ENCODE assay signal across 7 cellular contexts in the genomic region with DNA sequence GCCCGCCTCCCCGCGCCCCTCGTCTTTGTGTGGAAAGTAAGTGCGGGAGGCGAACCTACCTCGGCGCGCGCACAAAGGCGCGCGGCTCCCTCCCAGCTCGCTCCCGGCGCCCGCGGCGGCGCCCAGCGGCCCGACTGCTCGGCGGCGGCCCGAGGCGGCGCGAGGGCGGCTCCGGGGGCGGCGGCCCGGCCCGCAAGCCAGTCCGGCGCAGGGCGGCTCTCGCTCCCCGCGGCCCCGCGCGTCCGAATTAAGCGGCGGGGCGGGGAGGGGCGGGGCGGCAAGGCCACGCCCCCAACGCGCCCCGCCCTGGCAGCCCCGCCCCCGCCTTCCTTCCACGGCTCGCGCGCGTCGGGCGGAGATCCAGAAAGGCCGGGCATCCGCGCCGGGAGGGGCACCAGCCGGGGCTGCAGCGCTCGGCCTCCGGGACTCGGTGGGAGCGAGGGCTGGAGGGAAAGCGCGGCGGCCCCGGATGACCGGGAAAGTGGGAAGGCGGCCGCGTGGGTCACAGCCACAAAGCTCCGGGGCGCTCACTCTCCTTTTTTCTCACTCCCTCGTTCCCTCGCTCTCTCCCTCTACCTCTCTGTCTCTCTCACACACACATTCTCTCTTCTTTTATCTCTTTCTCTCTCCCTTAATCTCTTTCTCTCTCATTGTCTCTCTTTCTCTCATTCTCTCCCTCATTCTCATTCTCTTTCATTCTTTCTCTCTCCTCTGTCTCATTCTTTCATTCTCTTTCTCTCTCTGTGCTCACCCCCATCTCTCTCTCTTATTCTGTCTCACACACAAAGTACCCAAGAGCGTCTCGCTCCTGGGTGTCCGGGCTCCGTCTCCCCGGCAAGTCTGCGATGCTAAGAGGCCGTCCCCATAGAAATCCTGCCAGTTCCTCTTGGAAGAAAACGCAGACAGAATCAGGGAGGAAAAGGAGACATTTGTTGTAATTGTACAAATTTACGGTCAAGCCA.
DNase-seq lines count a peak whose midpoint lies in the region; ATAC-seq and TF ChIP-seq lines count a peak whose summit lies in the region.

No MANE protein-coding gene starts in this region.

- peak overlapping the region; percentile 66 for H3K4me3 ChIP-seq in choroid plexus epithelial cell (ENCODE audit: low read depth, low read length)

- TF ChIP-seq CTCF in GM13976 (IDR thresholded peaks at IDR 0.05; ENCODE audit: borderline replicate concordance, control extremely low read depth, extremely low read depth, insufficient read depth, missing control alignments): no peak
- TF ChIP-seq CTCF in choroid plexus epithelial cell (conservative IDR thresholded peaks at IDR 0.05; ENCODE audit: low read depth, low read length): no peak

- ATAC-seq in HG02571 (IDR thresholded peaks at IDR 0.05; ENCODE audit: unreplicated experiment): peak; percentile 53

- DNase-seq in GM13976 (ENCODE audit: low spot score) (peak; percentile 86), NCI-H146 treated with DMSO at 0.1 percent for 48 hours (lab: John Stamatoyannopoulos, UW; ENCODE audit: unreplicated experiment) (peak; percentile 80), choroid plexus epithelial cell (ENCODE audit: low read depth) (peak; percentile 75), kidney tubule cell (ENCODE audit: low spot score) (peak; percentile 89)
- DNase-seq in activated CD4-positive, CD25-positive, alpha-beta regulatory T cell treated with anti-CD3 and anti-CD28 coated beads, Interleukin-2, amount 50 U/mL, for 72 hours: peak; percentile 76
- DNase-seq in stimulated activated CD4-positive, alpha-beta T cell treated with anti-CD3 and anti-CD28 coated beads, Interleukin-15, amount 100 ng/mL, for 48 hours (ENCODE audit: low read depth in 2 of 2): peak; percentile 37 to 63

- in situ Hi-C loops in GM13976 (cut with MboI; ENCODE audit: low sequenced_read_pairs, unreplicated experiment): no loop called here

Comparison
In these comparisons a context has a peak if more than half of its experiments do, and no peak if none do; other contexts are left out.
1. Peak in every context shown above with its lines: DNase-seq, ATAC-seq and H3K4me3 ChIP-seq.